Comparison of ENCODE assay signal across 17 cellular contexts in genomic region chr4:139278450-139278849, GRCh38. TPM values are rescaled to one million over a fixed set of nuclear protein-coding genes. Genes with fewer than 3 reads are reported as not detected.
A peak's percentile ranks its signal among the peaks of the same experiment; 100 is the strongest.
DNase-seq lines count a peak whose midpoint lies in the region; ATAC-seq and TF ChIP-seq lines count a peak whose summit lies in the region.
"Had no signal": no experiment of that assay in that cellular context is flagged by ENCODE, and none has a peak within 500 bp of the region (broad histone marks: within the 10 kb centered on the region; RNA-seq: fewer than 3 reads in every experiment).

No MANE protein-coding gene starts in this region.

- H3K27me3 ChIP-seq in A673 (replicated peaks; ENCODE audit: insufficient read depth, low read depth, low read length, poor library complexity), result no peaks in the 10 kb centered on the region
- H3K27me3 ChIP-seq in CD8-positive, alpha-beta T cell (ENCODE audit: insufficient read depth, low read length), result peaks cover 19% of the 10 kb centered on the region
- no peaks in the 10 kb centered on the region for H3K27me3 ChIP-seq in adrenal gland
- peaks cover 75% of the 10 kb centered on the region for H3K27me3 ChIP-seq in mononuclear cell (ENCODE audit: insufficient read depth, low read length)
- H3K27me3 ChIP-seq: BLaER1 treated with 17β-estradiol and CSF1 and Interleukin-3, amounts not matched to agents 10 nM and 100 nM had no signal

- no peak overlapping the region for H3K4me3 ChIP-seq in A673 (ENCODE audit: low read depth, low read length, poor library complexity, severe bottlenecking)
- H3K4me3 ChIP-seq in CD8-positive, alpha-beta T cell (ENCODE audit: low read depth, low read length), result no peak overlapping the region
- H3K4me3 ChIP-seq in adrenal gland, result peak overlapping the region in 2 of 4 donors; percentile 47 to 70
- peak overlapping the region; percentile 6 for H3K4me3 ChIP-seq in mononuclear cell (ENCODE audit: low read length)
- H3K4me3 ChIP-seq: BLaER1 treated with 17β-estradiol and CSF1 and Interleukin-3, amounts not matched to agents 10 nM and 100 nM had no signal

- TF ChIP-seq CTCF in A673 (conservative IDR thresholded peaks at IDR 0.05; ENCODE audit: low read depth, low read length) (no peak), adrenal gland (IDR thresholded peaks at IDR 0.05) (no peak), Calu3 (IDR thresholded peaks at IDR 0.05; ENCODE audit: unreplicated experiment) (no peak)
- no peak for TF ChIP-seq CTCF in CD8-positive, alpha-beta T cell (IDR thresholded peaks at IDR 0.05)

- BruUV-seq in A673 (replicated peaks; lab: Mats Ljungman, UMichigan) (TSS peak; percentile 32), Calu3 (replicated peaks; lab: Mats Ljungman, UMichigan) (no TSS peak)

- POLR2A ChIA-PET in A673 (lab: Charles Lee; ENCODE audit: low non-redundant PET), result no interaction called here
- POLR2A ChIA-PET in CD8-positive, alpha-beta T cell (lab: Charles Lee), result no interaction called here

- H3K27me3 Mint-ChIP-seq in CD8-positive, alpha-beta T cell (ENCODE audit: low read depth), result peaks cover 37% of the 10 kb centered on the region
- peaks cover 12% of the 10 kb centered on the region for H3K27me3 Mint-ChIP-seq in Calu3 (ENCODE audit: unreplicated experiment)

- H3K36me3 ChIP-seq in A673 (ENCODE audit: insufficient read depth, low read length, poor library complexity, severe bottlenecking) (no peaks in the 10 kb centered on the region), adrenal gland (replicated peaks in 1 of 2) (no peaks in the 10 kb centered on the region)
- H3K36me3 ChIP-seq in CD8-positive, alpha-beta T cell (ENCODE audit: insufficient read depth, low read length), result no peaks in the 10 kb centered on the region
- H3K36me3 ChIP-seq: BLaER1 treated with 17β-estradiol and CSF1 and Interleukin-3, amounts not matched to agents 10 nM and 100 nM had no signal

- H3K4me1 ChIP-seq in A673 (ENCODE audit: insufficient read depth, low read length, poor library complexity, severe bottlenecking) (peaks cover 4% of the 10 kb centered on the region), adrenal gland (replicated peaks in 1 of 2) (peaks cover 0 to 19% of the 10 kb centered on the region in 2 donors), mononuclear cell (ENCODE audit: insufficient read depth, low read length) (peaks cover 19% of the 10 kb centered on the region)
- peaks cover 20% of the 10 kb centered on the region for H3K4me1 ChIP-seq in CD8-positive, alpha-beta T cell (ENCODE audit: insufficient read depth, low read length)

- H3K9me3 Mint-ChIP-seq in CD8-positive, alpha-beta T cell, result no peaks in the 10 kb centered on the region
- no peaks in the 10 kb centered on the region for H3K9me3 Mint-ChIP-seq in Calu3 (ENCODE audit: low read depth, unreplicated experiment)
- H3K9me3 Mint-ChIP-seq: activated naive CD4-positive, alpha-beta T cell treated with anti-CD3 and anti-CD28 coated beads, Interleukin-2, amount 50 U/mL, for 72 hours had no signal

- no peak for ATAC-seq in CD8-positive, alpha-beta T cell
- ATAC-seq in GM19463 (IDR thresholded peaks at IDR 0.05; ENCODE audit: unreplicated experiment) (no peak), HG03108 (IDR thresholded peaks at IDR 0.05; ENCODE audit: unreplicated experiment) (no peak), HG03521 (IDR thresholded peaks at IDR 0.05; ENCODE audit: unreplicated experiment) (no peak)

- H3K27ac Mint-ChIP-seq in CD8-positive, alpha-beta T cell, result no peak overlapping the region
- H3K27ac Mint-ChIP-seq in Calu3 (ENCODE audit: unreplicated experiment), result no peak overlapping the region
- H3K27ac Mint-ChIP-seq: activated naive CD4-positive, alpha-beta T cell treated with anti-CD3 and anti-CD28 coated beads, Interleukin-2, amount 50 U/mL, for 72 hours had no signal

- H3K27ac ChIP-seq in A673 (ENCODE audit: low read depth, low read length, poor library complexity, severe bottlenecking) (no peak overlapping the region), adrenal gland (peak overlapping the region; percentile 43 to 85 (median 83))
- no peak overlapping the region for H3K27ac ChIP-seq in CD8-positive, alpha-beta T cell (ENCODE audit: low read depth, low read length)
- H3K27ac ChIP-seq: BLaER1 treated with 17β-estradiol and CSF1 and Interleukin-3, amounts not matched to agents 10 nM and 100 nM; coronary artery had no signal

- H3K9me3 ChIP-seq in A673 (ENCODE audit: low read depth, low read length, poor library complexity, severe bottlenecking) (no peaks in the 10 kb centered on the region), adrenal gland (replicated peaks in 1 of 3) (no peaks in the 10 kb centered on the region), mononuclear cell (ENCODE audit: low read depth, low read length) (no peaks in the 10 kb centered on the region)
- H3K9me3 ChIP-seq in CD8-positive, alpha-beta T cell (ENCODE audit: low read length), result no peaks in the 10 kb centered on the region

- H3K4me1 Mint-ChIP-seq in CD8-positive, alpha-beta T cell (ENCODE audit: low read depth), result peaks cover 16% of the 10 kb centered on the region
- H3K4me1 Mint-ChIP-seq in Calu3 (ENCODE audit: low read depth, unreplicated experiment), result no peaks in the 10 kb centered on the region

- CTCF ChIA-PET in A673 (lab: Charles Lee) (no interaction called here), Calu3 (lab: Charles Lee) (no interaction called here)
- CTCF ChIA-PET in CD8-positive, alpha-beta T cell (lab: Charles Lee), result no interaction called here

- TF ChIP-seq POLR2A in adrenal gland (IDR thresholded peaks at IDR 0.05), result peak in 1 of 2 donors; percentile 45

- intact Hi-C loops in A673 (cut with micrococcal nuclease; ENCODE audit: unreplicated experiment) (no loop called here), adrenal gland (cut with DNase I) (no loop called here), Calu3 (cut with micrococcal nuclease; ENCODE audit: unreplicated experiment) (no loop called here)
- intact Hi-C loops in CD8-positive, alpha-beta T cell (cut with DNase I, micrococcal nuclease), result no loop called here

- peak overlapping the region; percentile 11 for H3K4me3 Mint-ChIP-seq in CD8-positive, alpha-beta T cell
- H3K4me3 Mint-ChIP-seq in Calu3 (ENCODE audit: low read depth, unreplicated experiment), result no peak overlapping the region

- H3K36me3 Mint-ChIP-seq in CD8-positive, alpha-beta T cell, result no peaks in the 10 kb centered on the region
- peaks cover 7% of the 10 kb centered on the region for H3K36me3 Mint-ChIP-seq in Calu3 (ENCODE audit: insufficient read depth, unreplicated experiment)

- WGBS in adrenal gland, 4 donors, result 24 to 48% (median 43%) methylated on average over 16 of the region's 16 CpGs

- DNase-seq in A673 (ENCODE audit: low spot score), result no peak
- no peak for DNase-seq in CD8-positive, alpha-beta T cell
- DNase-seq in adrenal gland, result peak; percentile 55 to 68 (median 63)
- DNase-seq in Calu3, result no peak
- DNase-seq: activated CD4-positive, alpha-beta T cell treated with anti-CD3 and anti-CD28 coated beads, Interleukin-2, amount 50 U/mL, for 4 hours; islet precursor cell; Karpas-422; NCI-H1694 treated with DMSO at 0.1 percent for 48 hours; NCI-H69 had no signal

RNA-seq across cellular contexts. Expression of gene MGARP, which starts 1.6 kb away (rescaled TPM):
- total RNA-seq in A673 (2021), result 6.0 and 6.9 TPM in 2 replicates
- not detected for total RNA-seq in CD8-positive, alpha-beta T cell
- total RNA-seq in adrenal gland, result 100 to 1,000 TPM; 130 to 315 (median 257) TPM
- 100 to 1,000 TPM in 2 of 3 donors, 10 to 100 TPM in 1; 79.2 to 252 (median 136) TPM for polyA plus RNA-seq in adrenal gland
- not detected for total RNA-seq in mononuclear cell
- not detected in 2 replicates for total RNA-seq in Calu3 (2022)
- total RNA-seq: T-helper 1 cell treated with Interleukin-12 subunit alpha and Interleukin-12 subunit beta and Interleukin-4 antibody, amounts not matched to agents 30 ng/mL and 1 ng/mL, for 36 hours had no signal

RNA-seq across cellular contexts. Expression of gene NAA15, which starts 22.9 kb away (rescaled TPM):
- total RNA-seq in A673 (2021) (105 and 123 TPM in 2 replicates), adrenal gland (10 to 100 TPM; 12.4 to 36.2 (median 29.8) TPM), mononuclear cell (61.9 TPM), Calu3 (2022) (45.2 and 46.2 TPM in 2 replicates)
- 10 to 100 TPM; 55.8 to 59.0 TPM for total RNA-seq in CD8-positive, alpha-beta T cell
- 10 to 100 TPM in 1 of 3 donors, 1 to 10 TPM in 2; 4.6 to 29.0 (median 5.2) TPM for polyA plus RNA-seq in adrenal gland

RNA-seq across cellular contexts. Expression of gene NDUFC1, which starts 23.8 kb away (rescaled TPM):
- total RNA-seq in A673 (2021) (116 and 117 TPM in 2 replicates), adrenal gland (100 to 1,000 TPM in 5 of 8 donors, 10 to 100 TPM in 3; 55.1 to 119 (median 105) TPM), mononuclear cell (15.6 TPM), Calu3 (2022) (31.8 and 38.6 TPM in 2 replicates)
- 10 to 100 TPM; 25.5 to 26.5 TPM for total RNA-seq in CD8-positive, alpha-beta T cell
- 100 to 1,000 TPM in 2 of 3 donors, 10 to 100 TPM in 1; 99.7 to 235 (median 115) TPM for polyA plus RNA-seq in adrenal gland

Comparison
In these comparisons a context has a peak if more than half of its experiments do, and no peak if none do; other contexts are left out.
1. DNase-seq: peak in adrenal gland (7 of 7); none in A673 (single experiment), CD8-positive, alpha-beta T cell (0 of 7) and Calu3 (single experiment).
2. H3K27ac ChIP-seq: peak in adrenal gland (5 of 5); none in A673 (single experiment) and CD8-positive, alpha-beta T cell (single experiment).
3. RNA of gene MGARP, which starts 1.6 kb away (total RNA-seq): 130 to 315 TPM in adrenal gland; 6.0 to 6.9 TPM in A673, not detected in CD8-positive, alpha-beta T cell, not detected in mononuclear cell (single experiment) and not detected in Calu3; every median in the first group is over 10 times any median in the second.